8 cellular contexts compared by ENCODE assay signal in genomic region chr1:181151378-181152326, GRCh38.
DNase-seq lines count a peak whose midpoint lies in the region; ATAC-seq, FAIRE-seq and TF ChIP-seq lines count a peak whose summit lies in the region.

No MANE protein-coding gene starts in this region.

- peaks cover 8 to 20% of the 10 kb centered on the region in 2 donors for H3K4me1 ChIP-seq in ascending aorta

- peaks cover 34 to 47% of the 10 kb centered on the region in 2 donors for H3K4me1 Mint-ChIP-seq in natural killer cell treated with Interleukin-12 subunit alpha and Interleukin-12 subunit beta and Interleukin-15 and Interleukin-18, amount 100 ng/mL, for 72 hours (ENCODE audit: low read depth in 2 of 2)
- H3K4me1 Mint-ChIP-seq in stimulated activated naive CD8-positive, alpha-beta T cell treated with anti-CD3 and anti-CD28 coated beads, Interleukin-15, amount 100 ng/mL, for 72 hours: peaks cover 57% of the 10 kb centered on the region

- intact Hi-C loops in ascending aorta (cut with DNase I): loop anchor here (5.0 to 10.0 kb wide), 4 partner anchors 519 to 1243 kb away; partner anchors contain the start of genes ACBD6, GLUL and XPR1

- peak; percentile 43 for ATAC-seq in HG02970 (IDR thresholded peaks at IDR 0.05; ENCODE audit: low FRiP score, unreplicated experiment)
- ATAC-seq in natural killer cell treated with Interleukin-12 subunit alpha and Interleukin-12 subunit beta and Interleukin-15 and Interleukin-18, amount 100 ng/mL, for 72 hours: peak; percentile 59 to 71
- ATAC-seq in stimulated activated naive CD8-positive, alpha-beta T cell treated with anti-CD3 and anti-CD28 coated beads, Interleukin-15, amount 100 ng/mL, for 72 hours: no peak
- no peak for ATAC-seq in GM18873 (IDR thresholded peaks at IDR 0.05; ENCODE audit: low FRiP score, unreplicated experiment)

- H3K4me3 ChIP-seq in ascending aorta: no peak overlapping the region

- no peaks in the 10 kb centered on the region for H3K9me3 Mint-ChIP-seq in natural killer cell treated with Interleukin-12 subunit alpha and Interleukin-12 subunit beta and Interleukin-15 and Interleukin-18, amount 100 ng/mL, for 72 hours
- H3K9me3 Mint-ChIP-seq in stimulated activated naive CD8-positive, alpha-beta T cell treated with anti-CD3 and anti-CD28 coated beads, Interleukin-15, amount 100 ng/mL, for 72 hours: peaks cover 0 to 7% of the 10 kb centered on the region in 2 donors

- H3K4me3 Mint-ChIP-seq in natural killer cell treated with Interleukin-12 subunit alpha and Interleukin-12 subunit beta and Interleukin-15 and Interleukin-18, amount 100 ng/mL, for 72 hours: peak overlapping the region; percentile 21
- H3K4me3 Mint-ChIP-seq in stimulated activated naive CD8-positive, alpha-beta T cell treated with anti-CD3 and anti-CD28 coated beads, Interleukin-15, amount 100 ng/mL, for 72 hours: no peak overlapping the region

- no peaks in the 10 kb centered on the region for H3K9me3 ChIP-seq in ascending aorta

- H3K36me3 Mint-ChIP-seq in natural killer cell treated with Interleukin-12 subunit alpha and Interleukin-12 subunit beta and Interleukin-15 and Interleukin-18, amount 100 ng/mL, for 72 hours: no peaks in the 10 kb centered on the region

- no peaks in the 10 kb centered on the region for H3K27me3 ChIP-seq in ascending aorta

- DNase-seq in GM18507 (ENCODE audit: extremely low spot score, insufficient read length, low read depth) (no peak), ascending aorta (ENCODE audit: low spot score in 2 of 2) (no peak), SW 1271 (lab: John Stamatoyannopoulos, UW) (no peak), NCI-H510A treated with DMSO at 0.1 percent for 48 hours (lab: John Stamatoyannopoulos, UW) (no peak)
- DNase-seq in natural killer cell treated with Interleukin-12 subunit alpha and Interleukin-12 subunit beta and Interleukin-15 and Interleukin-18, amount 100 ng/mL, for 72 hours (ENCODE audit: low spot score): no peak
- DNase-seq in stimulated activated naive CD8-positive, alpha-beta T cell treated with anti-CD3 and anti-CD28 coated beads, Interleukin-15, amount 100 ng/mL, for 72 hours: no peak

- no peaks in the 10 kb centered on the region for H3K36me3 ChIP-seq in ascending aorta

- H3K27ac ChIP-seq in ascending aorta: peak overlapping the region; percentile 81 to 92

- no peak for TF ChIP-seq CTCF in ascending aorta (IDR thresholded peaks at IDR 0.05)

- peak overlapping the region; percentile 5 to 55 for H3K27ac Mint-ChIP-seq in natural killer cell treated with Interleukin-12 subunit alpha and Interleukin-12 subunit beta and Interleukin-15 and Interleukin-18, amount 100 ng/mL, for 72 hours
- H3K27ac Mint-ChIP-seq in stimulated activated naive CD8-positive, alpha-beta T cell treated with anti-CD3 and anti-CD28 coated beads, Interleukin-15, amount 100 ng/mL, for 72 hours: no peak overlapping the region

- no peaks in the 10 kb centered on the region for H3K27me3 Mint-ChIP-seq in natural killer cell treated with Interleukin-12 subunit alpha and Interleukin-12 subunit beta and Interleukin-15 and Interleukin-18, amount 100 ng/mL, for 72 hours
- peaks cover 6% of the 10 kb centered on the region for H3K27me3 Mint-ChIP-seq in stimulated activated naive CD8-positive, alpha-beta T cell treated with anti-CD3 and anti-CD28 coated beads, Interleukin-15, amount 100 ng/mL, for 72 hours

- FAIRE-seq in GM18507 (lab: Jason Lieb, UNC): peak; percentile 94

Comparison
In these comparisons a context has a peak if more than half of its experiments do, and no peak if none do; other contexts are left out.
1. ATAC-seq: peak in HG02970 (single experiment) and natural killer cell treated with Interleukin-12 subunit alpha and Interleukin-12 subunit beta and Interleukin-15 and Interleukin-18, amount 100 ng/mL, for 72 hours (2 of 2); none in stimulated activated naive CD8-positive, alpha-beta T cell treated with anti-CD3 and anti-CD28 coated beads, Interleukin-15, amount 100 ng/mL, for 72 hours (single experiment) and GM18873 (single experiment).
2. H3K27ac Mint-ChIP-seq: peak in natural killer cell treated with Interleukin-12 subunit alpha and Interleukin-12 subunit beta and Interleukin-15 and Interleukin-18, amount 100 ng/mL, for 72 hours (2 of 2); none in stimulated activated naive CD8-positive, alpha-beta T cell treated with anti-CD3 and anti-CD28 coated beads, Interleukin-15, amount 100 ng/mL, for 72 hours (0 of 2).